In the genomic region with DNA sequence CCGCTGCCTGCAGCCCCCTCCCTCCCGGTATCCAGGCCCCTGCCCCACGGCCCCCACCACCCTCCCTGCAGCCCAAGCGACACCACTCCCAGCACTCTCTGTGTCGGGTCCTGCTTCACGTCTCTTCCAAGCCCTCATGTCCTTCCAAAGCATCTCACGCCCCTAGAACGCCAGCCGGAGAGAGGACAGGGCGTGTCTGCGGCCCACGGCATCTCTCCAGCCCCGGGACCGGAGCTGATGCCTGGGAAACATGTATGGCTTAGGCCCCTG, we compare ENCODE assay signal across 21 cellular contexts. TPM values are rescaled to one million over a fixed set of nuclear protein-coding genes. Genes with fewer than 3 reads are reported as not detected.
A peak's percentile ranks its signal among the peaks of the same experiment; 100 is the strongest.
DNase-seq lines count a peak whose midpoint lies in the region; ATAC-seq, FAIRE-seq and TF ChIP-seq lines count a peak whose summit lies in the region.
"Had no signal": no experiment of that assay in that cellular context is flagged by ENCODE, and none has a peak within 500 bp of the region (broad histone marks: within the 10 kb centered on the region; RNA-seq: fewer than 3 reads in every experiment).

No MANE protein-coding gene starts in this region.

- H2BK5ac ChIP-seq in neuronal stem cell (ENCODE audit: low read length), result no peak overlapping the region

- H3K4me2 ChIP-seq in HepG2 (ENCODE audit: low read depth, low read length), result no peak overlapping the region
- no peak overlapping the region for H3K4me2 ChIP-seq in neuronal stem cell (ENCODE audit: insufficient read depth, low read length, poor library complexity, severe bottlenecking)

- no peak overlapping the region for H3K4ac ChIP-seq in neuronal stem cell (ENCODE audit: low read length)

- no peaks in the 10 kb centered on the region for H4K20me1 ChIP-seq in HepG2 (ENCODE audit: insufficient read depth, low read length)
- H4K20me1 ChIP-seq: BLaER1 had no signal

- POLR2A ChIA-PET in HepG2 (lab: Yijun Ruan, JAX), result no interaction called here

- intact Hi-C loops in HepG2 (cut with micrococcal nuclease; ENCODE audit: unreplicated experiment), result no loop called here
- intact Hi-C loops in right lobe of liver (cut with DNase I), result no loop called here
- intact Hi-C loops in kidney (cut with DNase I), result no loop called here

- no peak overlapping the region for H3K27ac Mint-ChIP-seq in activated naive CD8-positive, alpha-beta T cell treated with anti-CD3 and anti-CD28 coated beads, Interleukin-2, amount 50 U/mL, for 24 hours
- H3K27ac Mint-ChIP-seq: B cell; CD4-positive, CD25-positive, alpha-beta regulatory T cell; CD8-positive, alpha-beta T cell had no signal

- peaks cover 15% of the 10 kb centered on the region for H3K36me3 Mint-ChIP-seq in activated naive CD8-positive, alpha-beta T cell treated with anti-CD3 and anti-CD28 coated beads, Interleukin-2, amount 50 U/mL, for 24 hours (ENCODE audit: low read depth)

- no peak overlapping the region for H2BK12ac ChIP-seq in neuronal stem cell (ENCODE audit: low read length)

- in situ Hi-C loops in HepG2 (cut with HindIII; ENCODE audit: extremely low pct_ligation_motif_present, low pct_unique_long_range_greater_than_20kb), result no loop called here

- no peak overlapping the region for H3K18ac ChIP-seq in neuronal stem cell (ENCODE audit: low read length)

- BruUV-seq in HepG2 (replicated peaks; lab: Mats Ljungman, UMichigan), result no TSS peak

- H3K4me3 Mint-ChIP-seq in activated naive CD8-positive, alpha-beta T cell treated with anti-CD3 and anti-CD28 coated beads, Interleukin-2, amount 50 U/mL, for 24 hours, result no peak overlapping the region
- H3K4me3 Mint-ChIP-seq: B cell; CD4-positive, CD25-positive, alpha-beta regulatory T cell; CD8-positive, alpha-beta T cell had no signal

- H3K4me3 ChIP-seq in HepG2 (replicated peaks in 1 of 3; ENCODE audit: insufficient read depth in 1 of 3, low read depth in 2 of 3, low read length in 3 of 3) (no peak overlapping the region), right lobe of liver (no peak overlapping the region), kidney (ENCODE audit: low read length in 2 of 2) (no peak overlapping the region), neuronal stem cell (ENCODE audit: low read length in 2 of 2) (no peak overlapping the region)
- H3K4me3 ChIP-seq: BLaER1, GM23248 had no signal

- H3K14ac ChIP-seq in neuronal stem cell (ENCODE audit: low read length), result peak overlapping the region; percentile 56

- H3K27ac ChIP-seq in HepG2 (ENCODE audit: extremely low read length, insufficient read depth, low read length), result no peak overlapping the region
- H3K27ac ChIP-seq in right lobe of liver, result no peak overlapping the region
- H3K27ac ChIP-seq in kidney (ENCODE audit: low read depth in 2 of 2, low read length in 2 of 2), result no peak overlapping the region
- no peak overlapping the region for H3K27ac ChIP-seq in neuronal stem cell (replicated peaks; ENCODE audit: low read length)
- H3K27ac ChIP-seq: BLaER1, C4-2B, GM23248 had no signal

- H3K4me1 Mint-ChIP-seq in activated naive CD8-positive, alpha-beta T cell treated with anti-CD3 and anti-CD28 coated beads, Interleukin-2, amount 50 U/mL, for 24 hours, result no peaks in the 10 kb centered on the region
- H3K4me1 Mint-ChIP-seq: B cell; CD4-positive, CD25-positive, alpha-beta regulatory T cell had no signal

- H2BK120ac ChIP-seq in neuronal stem cell (ENCODE audit: low read depth, low read length), result no peak overlapping the region

- H2AK5ac ChIP-seq in neuronal stem cell (ENCODE audit: low read depth, low read length), result peak overlapping the region; percentile 70

- no peak for TF ChIP-seq POLR2A in HepG2 (IDR thresholded peaks at IDR 0.05; ENCODE audit: insufficient read depth in 1 of 2, low read depth in 2 of 2, low read length in 2 of 2)
- TF ChIP-seq POLR2A in right lobe of liver (IDR thresholded peaks at IDR 0.05), result no peak

- H3K27me3 Mint-ChIP-seq in activated naive CD8-positive, alpha-beta T cell treated with anti-CD3 and anti-CD28 coated beads, Interleukin-2, amount 50 U/mL, for 24 hours, result no peaks in the 10 kb centered on the region
- H3K27me3 Mint-ChIP-seq: B cell; CD4-positive, CD25-positive, alpha-beta regulatory T cell had no signal

- no peak overlapping the region for H3K23ac ChIP-seq in neuronal stem cell (ENCODE audit: low read depth, low read length, poor library complexity)

- H3K36me3 ChIP-seq in HepG2 (replicated peaks in 1 of 2; ENCODE audit: control insufficient read depth in 1 of 2, insufficient read depth in 2 of 2, low read length in 2 of 2), result no peaks in the 10 kb centered on the region
- no peaks in the 10 kb centered on the region for H3K36me3 ChIP-seq in right lobe of liver
- H3K36me3 ChIP-seq in kidney (ENCODE audit: control insufficient read depth in 1 of 2, insufficient read depth in 2 of 2, low read length in 2 of 2), result no peaks in the 10 kb centered on the region
- no peaks in the 10 kb centered on the region for H3K36me3 ChIP-seq in neuronal stem cell (replicated peaks in 1 of 2; ENCODE audit: control insufficient read depth in 2 of 2, insufficient read depth in 2 of 2, low read length in 2 of 2)
- H3K36me3 ChIP-seq: BLaER1 had no signal

- no peaks in the 10 kb centered on the region for H3K9me3 Mint-ChIP-seq in activated naive CD8-positive, alpha-beta T cell treated with anti-CD3 and anti-CD28 coated beads, Interleukin-2, amount 50 U/mL, for 24 hours
- H3K9me3 Mint-ChIP-seq: CD4-positive, CD25-positive, alpha-beta regulatory T cell; CD8-positive, alpha-beta T cell had no signal

- H3K79me1 ChIP-seq in neuronal stem cell (ENCODE audit: low read depth, low read length), result no peaks in the 10 kb centered on the region

- H2AFZ ChIP-seq in HepG2 (ENCODE audit: low read length) (no peak overlapping the region), neuronal stem cell (ENCODE audit: low read length) (no peak overlapping the region)
- H2AFZ ChIP-seq: GM23248 had no signal

- DNase-seq in HepG2 (ENCODE audit: low spot score), result no peak
- DNase-seq in right lobe of liver, result no peak
- DNase-seq in kidney, result peak; percentile 67
- no peak for DNase-seq in neuronal stem cell (ENCODE audit: low spot score)
- no peak for DNase-seq in activated naive CD8-positive, alpha-beta T cell treated with anti-CD3 and anti-CD28 coated beads, Interleukin-2, amount 50 U/mL, for 24 hours
- DNase-seq in pons (ENCODE audit: low spot score), result no peak
- DNase-seq: Caco-2; CD4-positive, CD25-positive, alpha-beta regulatory T cell; CD8-positive, alpha-beta T cell; DMS153; DND-41; GM23248 had no signal

- H3K4me1 ChIP-seq in HepG2 (ENCODE audit: insufficient read depth, low read length) (no peaks in the 10 kb centered on the region), right lobe of liver (no peaks in the 10 kb centered on the region), kidney (ENCODE audit: control insufficient read depth in 1 of 2, insufficient read depth in 1 of 2, low read depth in 1 of 2, low read length in 2 of 2) (no peaks in the 10 kb centered on the region), neuronal stem cell (ENCODE audit: control insufficient read depth in 2 of 2, insufficient read depth in 1 of 2, low read depth in 1 of 2, low read length in 2 of 2) (peaks cover 12 to 20% of the 10 kb centered on the region in 2 donors)
- H3K4me1 ChIP-seq: Caco-2 had no signal

- CTCF ChIA-PET in HepG2 (lab: Yijun Ruan, JAX; ENCODE audit: low intra/inter-chr PET ratio, low total read pairs), result no interaction called here

- WGBS in HepG2 (ENCODE audit: low lambda C conversion rate), result 92% methylated on average over 12 of the region's 14 CpGs
- WGBS in right lobe of liver (ENCODE audit: insufficient coverage, low coverage, low lambda C conversion rate, missing lambda C conversion rate), result 70% methylated on average over 2 of the region's 14 CpGs
- no CpG with 5 or more reads among the region's 14 CpGs for WGBS in neuronal stem cell (ENCODE audit: extremely low coverage in 2 of 2, insufficient read length in 2 of 2, insufficient replicate concordance in 1 of 2), 2 donors

- H3K27me3 ChIP-seq in HepG2 (ENCODE audit: control insufficient read depth in 1 of 2, insufficient read depth in 2 of 2, low read length in 2 of 2), result no peaks in the 10 kb centered on the region
- no peaks in the 10 kb centered on the region for H3K27me3 ChIP-seq in right lobe of liver
- H3K27me3 ChIP-seq in neuronal stem cell (ENCODE audit: control insufficient read depth in 3 of 3, insufficient read depth in 3 of 3, low read depth in 1 of 3, low read length in 3 of 3), result no peaks in the 10 kb centered on the region
- H3K27me3 ChIP-seq: BLaER1 had no signal

- no peaks in the 10 kb centered on the region for H3K79me2 ChIP-seq in HepG2 (ENCODE audit: insufficient read depth, low read length)

- FAIRE-seq in HepG2 (lab: Jason Lieb, UNC) (no peak), kidney (lab: Jason Lieb, UNC) (no peak)
- FAIRE-seq: A204.1, G401.6, GM12892, H1 had no signal

- no peak overlapping the region for H2BK15ac ChIP-seq in neuronal stem cell (ENCODE audit: low read length)

- no peak for ATAC-seq in HepG2
- ATAC-seq in right lobe of liver, result no peak
- no peak for ATAC-seq in activated naive CD8-positive, alpha-beta T cell treated with anti-CD3 and anti-CD28 coated beads, Interleukin-2, amount 50 U/mL, for 24 hours
- ATAC-seq in HG03097 (IDR thresholded peaks at IDR 0.05; ENCODE audit: low FRiP score, unreplicated experiment), result no peak
- ATAC-seq: CD8-positive, alpha-beta T cell; HCT116 had no signal

- TF ChIP-seq EP300 in HepG2 (IDR thresholded peaks at IDR 0.05; ENCODE audit: low read depth in 2 of 2, low read length in 2 of 2) (no peak), HepG2 (CRISPR knock-in tag; IDR thresholded peaks at IDR 0.05; ENCODE audit: borderline replicate concordance) (no peak)

- no peaks in the 10 kb centered on the region for H3K9me3 ChIP-seq in HepG2 (ENCODE audit: low read length)
- H3K9me3 ChIP-seq in right lobe of liver, result no peaks in the 10 kb centered on the region
- H3K9me3 ChIP-seq in kidney (ENCODE audit: control insufficient read depth in 1 of 2, low read length in 2 of 2), result no peaks in the 10 kb centered on the region
- H3K9me3 ChIP-seq in neuronal stem cell (replicated peaks in 1 of 2; ENCODE audit: control insufficient read depth in 2 of 2, insufficient read depth in 1 of 2, low read depth in 1 of 2, low read length in 2 of 2), result peaks cover 0 to under 1% of the 10 kb centered on the region in 2 donors
- H3K9me3 ChIP-seq: BLaER1, Caco-2 had no signal

- no peak overlapping the region for H4K91ac ChIP-seq in neuronal stem cell (ENCODE audit: low read depth, low read length, poor library complexity)

- TF ChIP-seq RAD21 in HepG2 (CRISPR knock-in tag; IDR thresholded peaks at IDR 0.05), result no peak

- H3K9ac ChIP-seq in HepG2 (ENCODE audit: insufficient read depth, low read depth, low read length), result no peak overlapping the region
- H3K9ac ChIP-seq in kidney (ENCODE audit: low read length in 2 of 2), result no peak overlapping the region
- H3K9ac ChIP-seq in neuronal stem cell (ENCODE audit: low read depth, low read length, poor library complexity), result no peak overlapping the region
- H3K9ac ChIP-seq: BLaER1, GM23248 had no signal

- no peak for TF ChIP-seq CTCF in HepG2 (CRISPR knock-in tag; IDR thresholded peaks at IDR 0.05)
- TF ChIP-seq CTCF in right lobe of liver (IDR thresholded peaks at IDR 0.05), result no peak
- no peak for TF ChIP-seq CTCF in kidney (IDR thresholded peaks at IDR 0.05; ENCODE audit: borderline replicate concordance, extremely low read depth, insufficient read depth)

- no peak overlapping the region for H4K8ac ChIP-seq in neuronal stem cell (ENCODE audit: low read depth, low read length)

RNA-seq across cellular contexts. Expression of a gene that starts 51.1 kb away (rescaled TPM):
- total RNA-seq in HepG2 (2016; rRNA removed; fragmentation: Illumina TruSeq; extraction: Trizol), result 0.80 and 1.5 TPM in 2 replicates
- total RNA-seq in HepG2 (2016; cell fraction: cytosol; rRNA removed; fragmentation: Illumina TruSeq; extraction: Trizol; ENCODE audit: low read depth), result 1.1 and 1.6 TPM in 2 replicates
- total RNA-seq in HepG2 (2016; cell fraction: insoluble cytoplasmic fraction; rRNA removed; fragmentation: Illumina TruSeq; extraction: Trizol), result 1.0 and 1.8 TPM in 2 replicates
- total RNA-seq in HepG2 (2016; cell fraction: membrane; rRNA removed; fragmentation: Illumina TruSeq; extraction: Trizol), result 2.6 and 3.0 TPM in 2 replicates
- total RNA-seq in HepG2 (2016; cell fraction: nucleus; rRNA removed; fragmentation: Illumina TruSeq; extraction: Trizol), result 1.3 and 1.4 TPM in 2 replicates
- 2.4 and 3.4 TPM in 2 replicates for polyA plus RNA-seq in HepG2 (2011; rRNA removed)
- polyA plus RNA-seq in HepG2 (2011; cell fraction: cytosol; rRNA removed), result 1.2 and 2.1 TPM in 2 replicates
- 2.9 and 5.0 TPM in 2 replicates for polyA plus RNA-seq in HepG2 (2011; cell fraction: nucleus; rRNA removed)
- 1.2 and 1.3 TPM in 2 replicates for polyA plus RNA-seq in HepG2 (2012)
- 0.57 and 0.60 TPM in 2 replicates for polyA plus RNA-seq in HepG2 (2016; cell fraction: cytosol; fragmentation: Illumina TruSeq; extraction: Trizol; ENCODE audit: low read depth)
- polyA plus RNA-seq in HepG2 (2016; cell fraction: insoluble cytoplasmic fraction; fragmentation: Illumina TruSeq; extraction: Trizol; ENCODE audit: low read depth), result 0.93 and 1.1 TPM in 2 replicates
- polyA plus RNA-seq in HepG2 (2016; cell fraction: membrane; fragmentation: Illumina TruSeq; extraction: Trizol; ENCODE audit: low read depth), result 1.1 TPM in 2 replicates
- 1.9 TPM in 2 replicates for polyA plus RNA-seq in HepG2 (2016; cell fraction: nucleus; fragmentation: Illumina TruSeq; extraction: Trizol; ENCODE audit: insufficient read depth, low read depth)
- 14.6 and 20.5 TPM in 2 replicates for polyA minus RNA-seq in HepG2 (2011; rRNA and poly(A)+ RNA removed; ENCODE audit: low replicate concordance)
- polyA minus RNA-seq in HepG2 (2011; cell fraction: cytosol; rRNA and poly(A)+ RNA removed), result 4.8 and 15.5 TPM in 2 replicates
- polyA minus RNA-seq in HepG2 (2011; cell fraction: nucleus; rRNA and poly(A)+ RNA removed), result 2.3 and 2.4 TPM in 2 replicates
- 10 to 100 TPM in 3 of 6 experiments, 1 to 10 TPM in 3; 2.3 to 20.9 (median 8.4) TPM for total RNA-seq in right lobe of liver
- 53.0 TPM for total RNA-seq in kidney
- 14.1 TPM for polyA plus RNA-seq in kidney (ENCODE audit: insufficient read depth, low read depth, low replicate concordance)
- polyA plus RNA-seq in neuronal stem cell (2013, experiment 1 of 2), result 6.2 TPM
- 5.7 TPM for polyA plus RNA-seq in neuronal stem cell (2013, experiment 2 of 2)
- polyA plus RNA-seq: CD4-positive, CD25-positive, alpha-beta regulatory T cell had no signal
